ENCODE assay signal across 11 cellular contexts in the genomic region with DNA sequence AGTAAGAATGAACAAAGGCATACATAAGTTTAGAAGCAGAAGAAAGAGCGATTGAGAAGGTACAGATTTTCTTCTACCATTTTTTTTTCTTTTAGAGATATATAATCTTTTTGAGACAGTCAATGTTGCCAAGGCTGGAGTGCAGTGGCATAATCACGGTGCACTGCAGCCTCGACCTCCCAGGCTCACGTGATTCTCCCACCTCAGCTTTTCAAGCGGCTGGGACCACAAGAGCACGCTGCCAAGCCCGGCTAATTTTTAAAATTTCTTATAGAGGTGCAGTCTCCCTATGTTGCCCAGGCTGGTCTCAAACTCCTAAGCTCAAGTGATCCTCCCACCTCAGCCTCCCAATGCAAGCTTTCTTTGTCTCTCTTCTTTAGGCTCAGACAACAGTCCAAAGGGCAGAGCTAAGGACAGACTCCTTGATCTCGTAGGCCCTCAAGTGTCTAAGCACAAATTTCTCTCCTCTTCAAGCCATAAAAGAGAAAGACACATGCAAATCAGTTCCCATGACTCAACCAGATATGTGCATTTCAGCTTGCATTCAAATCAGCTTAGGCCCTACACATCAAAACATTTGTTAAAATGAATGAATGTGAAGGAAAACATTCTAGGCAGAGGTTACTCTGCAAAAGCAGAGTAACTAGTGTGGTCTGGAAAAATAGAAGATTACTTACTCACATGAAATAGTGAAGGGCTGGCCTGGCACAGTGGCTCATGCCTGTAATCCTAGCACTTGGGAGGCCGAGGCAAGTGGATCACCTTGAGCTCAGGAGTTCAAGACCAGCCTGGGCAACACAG. TPM values are rescaled to one million over a fixed set of nuclear protein-coding genes. Genes with fewer than 3 reads are reported as not detected.
DNase-seq lines count a peak whose midpoint lies in the region; ATAC-seq and TF ChIP-seq lines count a peak whose summit lies in the region.
"Had no signal": no experiment of that assay in that cellular context is flagged by ENCODE, and none has a peak within 500 bp of the region (broad histone marks: within the 10 kb centered on the region; RNA-seq: fewer than 3 reads in every experiment).

No MANE protein-coding gene starts in this region.

- TF ChIP-seq CTCF in AG10803 (conservative IDR thresholded peaks at IDR 0.05; ENCODE audit: low read length) (no peak), chondrocyte (IDR thresholded peaks at IDR 0.05) (no peak)

- peak; percentile 43 for ATAC-seq in GM19035 (IDR thresholded peaks at IDR 0.05; ENCODE audit: unreplicated experiment)
- ATAC-seq in HG03196 (IDR thresholded peaks at IDR 0.05; ENCODE audit: unreplicated experiment), result peak; percentile 43
- ATAC-seq: body of pancreas had no signal

- DNase-seq in AG10803 (ENCODE audit: low read depth) (peak; percentile 24), chondrocyte (ENCODE audit: low spot score) (no peak), cerebellar nuclear complex (lab: John Stamatoyannopoulos, UW) (no peak), NCI-H510A (lab: John Stamatoyannopoulos, UW) (no peak), G401 (ENCODE audit: low spot score) (no peak)
- DNase-seq in activated effector memory CD4-positive, alpha-beta T cell treated with anti-CD3 and anti-CD28 coated beads, Interleukin-2, amount 50 U/mL, for 16 hours, result no peak
- DNase-seq: body of pancreas, H7, NCI-H1436 treated with DMSO at 0.1 percent for 48 hours had no signal

- no peak overlapping the region for H3K4me3 ChIP-seq in AG10803 (ENCODE audit: low read length)
- H3K4me3 ChIP-seq: body of pancreas had no signal

- in situ Hi-C loops in G401 (cut with HindIII; ENCODE audit: low sequenced_read_pairs), result no loop called here

- H3K9me3 Mint-ChIP-seq in chondrocyte (ENCODE audit: low read depth), result no peaks in the 10 kb centered on the region

- no peak overlapping the region for H3K4me3 Mint-ChIP-seq in chondrocyte (ENCODE audit: unreplicated experiment)

- H3K4me1 Mint-ChIP-seq in chondrocyte (ENCODE audit: low read depth), result peaks cover 21% of the 10 kb centered on the region

- H3K36me3 Mint-ChIP-seq in chondrocyte (ENCODE audit: low read depth), result no peaks in the 10 kb centered on the region

- H3K27me3 Mint-ChIP-seq in chondrocyte (ENCODE audit: low read depth), result no peaks in the 10 kb centered on the region

- H3K27ac Mint-ChIP-seq in chondrocyte (ENCODE audit: unreplicated experiment), result peak overlapping the region; percentile 43

RNA-seq across cellular contexts. Expression of a gene that starts 18.0 kb away (rescaled TPM):
- 26.6 to 30.2 TPM (median 28.6 TPM) in 3 replicates for total RNA-seq in chondrocyte
- 10.3 and 22.2 TPM in 2 replicates for total RNA-seq in G401 (2014; rRNA removed; shearing (Covaris generic))
